ENCODE assay signal across 8 cellular contexts in genomic region chr9:33025572-33026347, GRCh38. TPM values are rescaled to one million over a fixed set of nuclear protein-coding genes. Genes with fewer than 3 reads are reported as not detected.
DNase-seq lines count a peak whose midpoint lies in the region; ATAC-seq and TF ChIP-seq lines count a peak whose summit lies in the region.

No MANE protein-coding gene starts in this region.

- H3K79me2 ChIP-seq in osteoblast (ENCODE audit: insufficient read depth, low read length) = peaks cover 95% of the 10 kb centered on the region

- peak overlapping the region; percentile 87 for H3K4me2 ChIP-seq in osteoblast (ENCODE audit: insufficient read depth, low read length)

- H3K9me3 ChIP-seq in HUES64 (ENCODE audit: insufficient read depth, low read depth, low read length) = no peaks in the 10 kb centered on the region
- no peaks in the 10 kb centered on the region for H3K9me3 ChIP-seq in osteoblast (ENCODE audit: low read depth, low read length)
- no peaks in the 10 kb centered on the region for H3K9me3 ChIP-seq in thoracic aorta

- peak; percentile 77 for DNase-seq in COR-L47 (lab: John Stamatoyannopoulos, UW)
- DNase-seq in RWPE1 (ENCODE audit: low spot score) = peak; percentile 74
- DNase-seq in activated gamma-delta T cell treated with anti-CD3 and anti-CD28 coated beads, Interleukin-2, amount 50 U/mL, for 16 hours (ENCODE audit: low read depth) = peak; percentile 67
- DNase-seq in germinal center (ENCODE audit: low spot score) = peak; percentile 76
- DNase-seq in osteoblast (ENCODE audit: insufficient read length, low spot score, missing footprints) = peak; percentile 80
- DNase-seq in thoracic aorta (ENCODE audit: low spot score) = no peak

- peaks cover 52% of the 10 kb centered on the region for H3K36me3 ChIP-seq in HUES64 (ENCODE audit: insufficient read depth, low read length)
- H3K36me3 ChIP-seq in osteoblast (ENCODE audit: insufficient read depth, low read length) = peaks cover 36% of the 10 kb centered on the region
- peaks cover 2% of the 10 kb centered on the region for H3K36me3 ChIP-seq in thoracic aorta

- H3K4me1 ChIP-seq in HUES64 (ENCODE audit: insufficient read depth, low read length) = peaks cover 14% of the 10 kb centered on the region; the same call in 1 of the 2 replicates
- H3K4me1 ChIP-seq in osteoblast (ENCODE audit: insufficient read depth, low read length) = peaks cover 52% of the 10 kb centered on the region
- H3K4me1 ChIP-seq in thoracic aorta (ENCODE audit: control insufficient read depth in 1 of 2, low read depth in 2 of 2) = peaks cover 23 to 54% of the 10 kb centered on the region in 2 donors

- WGBS in HUES64 = 5% methylated on average over 33 of the region's 36 CpGs

- no peak for TF ChIP-seq CTCF in RWPE1 (conservative IDR thresholded peaks at IDR 0.05; ENCODE audit: low read depth)
- no peak for TF ChIP-seq CTCF in osteoblast (IDR thresholded peaks at IDR 0.05; ENCODE audit: extremely low read depth, low read depth, low read length)
- TF ChIP-seq CTCF in thoracic aorta (IDR thresholded peaks at IDR 0.05) = no peak

- H3K27me3 ChIP-seq in HUES64 (ENCODE audit: insufficient read depth, low read length) (no peaks in the 10 kb centered on the region), osteoblast (ENCODE audit: insufficient read depth, low read length) (no peaks in the 10 kb centered on the region), thoracic aorta (replicated peaks; ENCODE audit: insufficient read depth) (no peaks in the 10 kb centered on the region)

- POLR2A ChIA-PET in RWPE1 (lab: Yijun Ruan, JAX; ENCODE audit: low non-redundant PET) = interaction anchor here (0.5 to 0.7 kb wide), 2 partner anchors 17 to 541 kb away, joined by 4 to 6 read pairs; no protein-coding TSS in a partner anchor

- H3K9ac ChIP-seq in HUES64 (ENCODE audit: low read depth, low read length) = peak overlapping the region; percentile 97

- H3K27ac ChIP-seq in HUES64 (ENCODE audit: low read depth, low read length) (peak overlapping the region; percentile 97), RWPE1 (peak overlapping the region; percentile 93), osteoblast (ENCODE audit: low read depth, low read length) (peak overlapping the region; percentile 96), thoracic aorta (peak overlapping the region; percentile 94 to 96)

- peaks cover 35% of the 10 kb centered on the region for H4K20me1 ChIP-seq in osteoblast (ENCODE audit: insufficient read depth, low read length)

- ATAC-seq in GM21447 (IDR thresholded peaks at IDR 0.05; ENCODE audit: unreplicated experiment) = peak; percentile 57
- peak; percentile 27 for ATAC-seq in thoracic aorta (ENCODE audit: insufficient number of reproducible peaks, low FRiP score, low read depth)

- CTCF ChIA-PET in RWPE1 (lab: Yijun Ruan, JAX) = no interaction called here

- peak overlapping the region; percentile 34 for H2AFZ ChIP-seq in osteoblast (ENCODE audit: low read length)

- H3K4me3 ChIP-seq in HUES64 (ENCODE audit: low read length) (peak overlapping the region; percentile 100), osteoblast (ENCODE audit: insufficient read depth, low read length) (peak overlapping the region; percentile 88), thoracic aorta (peak overlapping the region; percentile 92)

RNA-seq across cellular contexts. Expression of gene DNAJA1, which starts 0.7 kb away (rescaled TPM):
- polyA plus RNA-seq in HUES64 (2013, experiment 1 of 2) = 163 TPM
- polyA plus RNA-seq in HUES64 (2013, experiment 2 of 2) = 138 TPM
- total RNA-seq in osteoblast (64.8 and 69.1 TPM in 2 replicates), thoracic aorta (100 to 1,000 TPM in 1 of 2 donors, 10 to 100 TPM in 1; 60.5 to 112 TPM)

RNA-seq across cellular contexts. Expression of gene APTX, which starts 24.3 kb away (rescaled TPM):
- polyA plus RNA-seq in HUES64 (2013, experiment 1 of 2) = 35.0 TPM
- 36.5 TPM for polyA plus RNA-seq in HUES64 (2013, experiment 2 of 2)
- total RNA-seq in osteoblast = 24.5 and 28.6 TPM in 2 replicates
- 10 to 100 TPM; 27.9 to 28.4 TPM for total RNA-seq in thoracic aorta

RNA-seq across cellular contexts. Expression of gene SMU1, which starts 50.7 kb away (rescaled TPM):
- polyA plus RNA-seq in HUES64 (2013, experiment 1 of 2) = 16.6 TPM
- polyA plus RNA-seq in HUES64 (2013, experiment 2 of 2) = 16.2 TPM
- 31.1 and 31.8 TPM in 2 replicates for total RNA-seq in osteoblast
- 10 to 100 TPM; 14.9 to 19.0 TPM for total RNA-seq in thoracic aorta
